1 cellular context compared by ENCODE assay signal in genomic region chr11:118212131-118212725, GRCh38.
TF ChIP-seq lines count a peak whose summit lies in the region.

No MANE protein-coding gene starts in this region.

TF ChIP-seq in GM23338, 12 proteins besides CTCF, POLR2A, EP300 and RAD21 (continued from another document):
- TF ChIP-seq, protein P1, sequence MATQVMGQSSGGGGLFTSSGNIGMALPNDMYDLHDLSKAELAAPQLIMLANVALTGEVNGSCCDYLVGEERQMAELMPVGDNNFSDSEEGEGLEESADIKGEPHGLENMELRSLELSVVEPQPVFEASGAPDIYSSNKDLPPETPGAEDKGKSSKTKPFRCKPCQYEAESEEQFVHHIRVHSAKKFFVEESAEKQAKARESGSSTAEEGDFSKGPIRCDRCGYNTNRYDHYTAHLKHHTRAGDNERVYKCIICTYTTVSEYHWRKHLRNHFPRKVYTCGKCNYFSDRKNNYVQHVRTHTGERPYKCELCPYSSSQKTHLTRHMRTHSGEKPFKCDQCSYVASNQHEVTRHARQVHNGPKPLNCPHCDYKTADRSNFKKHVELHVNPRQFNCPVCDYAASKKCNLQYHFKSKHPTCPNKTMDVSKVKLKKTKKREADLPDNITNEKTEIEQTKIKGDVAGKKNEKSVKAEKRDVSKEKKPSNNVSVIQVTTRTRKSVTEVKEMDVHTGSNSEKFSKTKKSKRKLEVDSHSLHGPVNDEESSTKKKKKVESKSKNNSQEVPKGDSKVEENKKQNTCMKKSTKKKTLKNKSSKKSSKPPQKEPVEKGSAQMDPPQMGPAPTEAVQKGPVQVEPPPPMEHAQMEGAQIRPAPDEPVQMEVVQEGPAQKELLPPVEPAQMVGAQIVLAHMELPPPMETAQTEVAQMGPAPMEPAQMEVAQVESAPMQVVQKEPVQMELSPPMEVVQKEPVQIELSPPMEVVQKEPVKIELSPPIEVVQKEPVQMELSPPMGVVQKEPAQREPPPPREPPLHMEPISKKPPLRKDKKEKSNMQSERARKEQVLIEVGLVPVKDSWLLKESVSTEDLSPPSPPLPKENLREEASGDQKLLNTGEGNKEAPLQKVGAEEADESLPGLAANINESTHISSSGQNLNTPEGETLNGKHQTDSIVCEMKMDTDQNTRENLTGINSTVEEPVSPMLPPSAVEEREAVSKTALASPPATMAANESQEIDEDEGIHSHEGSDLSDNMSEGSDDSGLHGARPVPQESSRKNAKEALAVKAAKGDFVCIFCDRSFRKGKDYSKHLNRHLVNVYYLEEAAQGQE (IDR thresholded peaks at IDR 0.05; ENCODE audit: unreplicated experiment), result no peak
- no peak for TF ChIP-seq ZNF331 (CRISPR knock-in tag; IDR thresholded peaks at IDR 0.05; ENCODE audit: low read depth)
- TF ChIP-seq EZH2phosphoT487 (IDR thresholded peaks at IDR 0.05; ENCODE audit: unreplicated experiment), result no peak
- TF ChIP-seq ZNF462 (CRISPR knock-in tag; IDR thresholded peaks at IDR 0.05), result no peak
- no peak for TF ChIP-seq POLR2AphosphoS5 (IDR thresholded peaks at IDR 0.05; ENCODE audit: low read depth)
- TF ChIP-seq NANOG (IDR thresholded peaks at IDR 0.05; ENCODE audit: borderline replicate concordance), result no peak
- no peak for TF ChIP-seq STAT1 (IDR thresholded peaks at IDR 0.05; ENCODE audit: unreplicated experiment)
- TF ChIP-seq CREB1 (CRISPR knock-in tag; IDR thresholded peaks at IDR 0.05; ENCODE audit: low read depth), result no peak
- TF ChIP-seq, protein P2, sequence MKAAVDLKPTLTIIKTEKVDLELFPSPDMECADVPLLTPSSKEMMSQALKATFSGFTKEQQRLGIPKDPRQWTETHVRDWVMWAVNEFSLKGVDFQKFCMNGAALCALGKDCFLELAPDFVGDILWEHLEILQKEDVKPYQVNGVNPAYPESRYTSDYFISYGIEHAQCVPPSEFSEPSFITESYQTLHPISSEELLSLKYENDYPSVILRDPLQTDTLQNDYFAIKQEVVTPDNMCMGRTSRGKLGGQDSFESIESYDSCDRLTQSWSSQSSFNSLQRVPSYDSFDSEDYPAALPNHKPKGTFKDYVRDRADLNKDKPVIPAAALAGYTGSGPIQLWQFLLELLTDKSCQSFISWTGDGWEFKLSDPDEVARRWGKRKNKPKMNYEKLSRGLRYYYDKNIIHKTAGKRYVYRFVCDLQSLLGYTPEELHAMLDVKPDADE (IDR thresholded peaks at IDR 0.05), result no peak
